1 cellular context compared by ENCODE assay signal in the genomic region with DNA sequence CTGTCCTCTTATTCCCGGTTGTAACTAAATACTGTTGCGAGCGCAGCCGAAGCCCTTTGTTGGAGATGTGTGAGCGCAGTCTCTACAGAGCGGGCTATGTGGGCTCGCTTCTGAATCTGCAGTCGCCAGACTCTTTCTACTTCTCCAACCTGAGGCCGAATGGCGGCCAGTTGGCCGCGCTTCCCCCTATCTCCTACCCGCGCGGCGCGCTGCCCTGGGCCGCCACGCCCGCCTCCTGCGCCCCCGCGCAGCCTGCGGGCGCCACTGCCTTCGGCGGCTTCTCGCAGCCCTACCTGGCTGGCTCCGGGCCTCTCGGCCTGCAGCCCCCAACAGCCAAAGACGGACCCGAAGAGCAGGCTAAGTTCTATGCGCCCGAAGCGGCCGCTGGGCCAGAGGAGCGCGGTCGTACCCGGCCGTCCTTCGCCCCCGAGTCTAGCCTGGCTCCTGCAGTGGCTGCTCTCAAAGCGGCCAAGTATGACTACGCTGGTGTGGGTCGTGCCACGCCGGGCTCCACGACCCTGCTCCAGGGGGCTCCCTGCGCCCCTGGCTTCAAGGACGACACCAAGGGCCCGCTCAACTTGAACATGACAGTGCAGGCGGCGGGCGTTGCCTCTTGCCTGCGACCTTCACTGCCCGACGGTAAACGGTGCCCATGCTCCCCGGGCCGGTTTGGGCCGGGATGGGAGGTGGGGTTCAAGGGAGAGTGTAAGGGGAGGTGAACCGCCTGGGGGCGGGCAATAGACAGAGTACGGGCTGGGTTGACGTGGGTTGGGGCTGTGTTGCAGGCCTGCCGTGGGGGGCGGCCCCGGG.
TF ChIP-seq lines count a peak whose summit lies in the region.

A gene with protein sequence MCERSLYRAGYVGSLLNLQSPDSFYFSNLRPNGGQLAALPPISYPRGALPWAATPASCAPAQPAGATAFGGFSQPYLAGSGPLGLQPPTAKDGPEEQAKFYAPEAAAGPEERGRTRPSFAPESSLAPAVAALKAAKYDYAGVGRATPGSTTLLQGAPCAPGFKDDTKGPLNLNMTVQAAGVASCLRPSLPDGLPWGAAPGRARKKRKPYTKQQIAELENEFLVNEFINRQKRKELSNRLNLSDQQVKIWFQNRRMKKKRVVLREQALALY (plus strand): TSS at position 59 of the 810 bp plus-strand sequence. CDS start 7 bp downstream, at position 66.

TF ChIP-seq in H1, 55 proteins besides CTCF, POLR2A, EP300 and RAD21:
- TF ChIP-seq HDAC6 (IDR thresholded peaks at IDR 0.05; ENCODE audit: low read depth, low read length) (no peak), SP4 (IDR thresholded peaks at IDR 0.05; ENCODE audit: low read length) (no peak), SIN3A (conservative IDR thresholded peaks at IDR 0.05 in 1 of 2, IDR thresholded peaks at IDR 0.05 in 1 of 2; ENCODE audit: low read depth in 1 of 2, low read length in 2 of 2) (no peak), CBX8 (IDR thresholded peaks at IDR 0.05; ENCODE audit: borderline replicate concordance, low read depth, low read length) (no peak), CTBP2 (IDR thresholded peaks at IDR 0.05; ENCODE audit: borderline replicate concordance, insufficient read depth, insufficient read length, low read length) (peak; percentile 8), EZH2 (IDR thresholded peaks at IDR 0.05; ENCODE audit: low read depth, low read length, severe bottlenecking) (peak; percentile 94), TEAD4 (IDR thresholded peaks at IDR 0.05; ENCODE audit: low read depth, low read length) (no peak), BACH1 (IDR thresholded peaks at IDR 0.05; ENCODE audit: low read length) (no peak), KDM1A (IDR thresholded peaks at IDR 0.05; ENCODE audit: borderline replicate concordance, low read length) (no peak), SIRT6 (IDR thresholded peaks at IDR 0.05; ENCODE audit: low read length) (no peak), JUND (IDR thresholded peaks at IDR 0.05; ENCODE audit: low read length) (no peak), RXRA (IDR thresholded peaks at IDR 0.05; ENCODE audit: insufficient read depth, low read depth, low read length) (no peak), TCF12 (IDR thresholded peaks at IDR 0.05; ENCODE audit: low read depth, low read length) (no peak), SUZ12 (IDR thresholded peaks at IDR 0.05; ENCODE audit: low read length) (peak; percentile 95), JUN (IDR thresholded peaks at IDR 0.05; ENCODE audit: low read depth, low read length) (no peak)
- TF ChIP-seq, protein P1, sequence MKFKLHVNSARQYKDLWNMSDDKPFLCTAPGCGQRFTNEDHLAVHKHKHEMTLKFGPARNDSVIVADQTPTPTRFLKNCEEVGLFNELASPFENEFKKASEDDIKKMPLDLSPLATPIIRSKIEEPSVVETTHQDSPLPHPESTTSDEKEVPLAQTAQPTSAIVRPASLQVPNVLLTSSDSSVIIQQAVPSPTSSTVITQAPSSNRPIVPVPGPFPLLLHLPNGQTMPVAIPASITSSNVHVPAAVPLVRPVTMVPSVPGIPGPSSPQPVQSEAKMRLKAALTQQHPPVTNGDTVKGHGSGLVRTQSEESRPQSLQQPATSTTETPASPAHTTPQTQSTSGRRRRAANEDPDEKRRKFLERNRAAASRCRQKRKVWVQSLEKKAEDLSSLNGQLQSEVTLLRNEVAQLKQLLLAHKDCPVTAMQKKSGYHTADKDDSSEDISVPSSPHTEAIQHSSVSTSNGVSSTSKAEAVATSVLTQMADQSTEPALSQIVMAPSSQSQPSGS (IDR thresholded peaks at IDR 0.05; ENCODE audit: low read length) = no peak
